8 cellular contexts compared by ENCODE assay signal in genomic region chr19:3699071-3699740, GRCh38. TPM values are rescaled to one million over a fixed set of nuclear protein-coding genes. Genes with fewer than 3 reads are reported as not detected.
DNase-seq lines count a peak whose midpoint lies in the region; ATAC-seq and TF ChIP-seq lines count a peak whose summit lies in the region.

No MANE protein-coding gene starts in this region.

- WGBS in gastroesophageal sphincter (ENCODE audit: low coverage in 1 of 2), 2 donors, result 0% methylated on average over 4 of the region's 31 CpGs; no CpG with 5 or more reads in 1 of the 2 donors

- H4K20me1 ChIP-seq in DOHH2 (ENCODE audit: control insufficient read depth, insufficient read depth, low read depth, low read length), result peaks cover 13% of the 10 kb centered on the region

- no peaks in the 10 kb centered on the region for H3K9me3 ChIP-seq in DOHH2 (ENCODE audit: control insufficient read depth, insufficient read depth, low read length)
- H3K9me3 ChIP-seq in gastroesophageal sphincter, result no peaks in the 10 kb centered on the region

- H3K27ac Mint-ChIP-seq in activated T-helper 1 cell treated with anti-CD3 and anti-CD28 coated beads, Interleukin-12 subunit alpha, Interleukin-12 subunit beta, Interleukin-2, Interleukin-4 antibody, amounts not matched to agents 30 ng/mL and 10 ng/mL and 1 ng/mL, durations not matched to agents 14 hours and 24 hours and 36 hours, result peak overlapping the region; percentile 70

- H3K36me3 ChIP-seq in DOHH2 (ENCODE audit: control insufficient read depth, low read length) (no peaks in the 10 kb centered on the region), gastroesophageal sphincter (peaks cover 0 to 14% of the 10 kb centered on the region in 2 donors)

- TF ChIP-seq EP300 in gastroesophageal sphincter (IDR thresholded peaks at IDR 0.05), result no peak

- no peaks in the 10 kb centered on the region for H3K27me3 ChIP-seq in DOHH2 (ENCODE audit: control insufficient read depth, low read length)
- H3K27me3 ChIP-seq in gastroesophageal sphincter, result no peaks in the 10 kb centered on the region

- H3F3A ChIP-seq in DOHH2 (ENCODE audit: control insufficient read depth, insufficient read depth), result no peaks in the 10 kb centered on the region

- H3K9me3 Mint-ChIP-seq in activated T-helper 1 cell treated with anti-CD3 and anti-CD28 coated beads, Interleukin-12 subunit alpha, Interleukin-12 subunit beta, Interleukin-2, Interleukin-4 antibody, amounts not matched to agents 30 ng/mL and 10 ng/mL and 1 ng/mL, durations not matched to agents 14 hours and 24 hours and 36 hours, result no peaks in the 10 kb centered on the region

- H3K4me1 ChIP-seq in DOHH2 (ENCODE audit: control insufficient read depth, low read length) (peaks cover 16% of the 10 kb centered on the region), gastroesophageal sphincter (peaks cover 0 to 54% (median 14%) of the 10 kb centered on the region in 3 donors)

- DNase-seq in KG1 (lab: John Stamatoyannopoulos, UW) (peak; percentile 37), occipital lobe (lab: John Stamatoyannopoulos, UW) (peak; percentile 70), NCI-H187 (lab: John Stamatoyannopoulos, UW) (no peak)
- no peak for DNase-seq in activated T-helper 1 cell treated with anti-CD3 and anti-CD28 coated beads, Interleukin-12 subunit alpha, Interleukin-12 subunit beta, Interleukin-2, Interleukin-4 antibody, amounts not matched to agents 30 ng/mL and 10 ng/mL and 1 ng/mL, durations not matched to agents 14 hours and 24 hours and 36 hours (ENCODE audit: low spot score)

- ATAC-seq in gastroesophageal sphincter (peak; percentile 54), HG02678 (IDR thresholded peaks at IDR 0.05; ENCODE audit: unreplicated experiment) (no peak), HG02938 (IDR thresholded peaks at IDR 0.05; ENCODE audit: unreplicated experiment) (no peak)

- peaks cover 5% of the 10 kb centered on the region for H3K4me1 Mint-ChIP-seq in activated T-helper 1 cell treated with anti-CD3 and anti-CD28 coated beads, Interleukin-12 subunit alpha, Interleukin-12 subunit beta, Interleukin-2, Interleukin-4 antibody, amounts not matched to agents 30 ng/mL and 10 ng/mL and 1 ng/mL, durations not matched to agents 14 hours and 24 hours and 36 hours (ENCODE audit: low read depth)

- H3K36me3 Mint-ChIP-seq in activated T-helper 1 cell treated with anti-CD3 and anti-CD28 coated beads, Interleukin-12 subunit alpha, Interleukin-12 subunit beta, Interleukin-2, Interleukin-4 antibody, amounts not matched to agents 30 ng/mL and 10 ng/mL and 1 ng/mL, durations not matched to agents 14 hours and 24 hours and 36 hours (ENCODE audit: low read depth), result no peaks in the 10 kb centered on the region

- TF ChIP-seq POLR2A in gastroesophageal sphincter (IDR thresholded peaks at IDR 0.05), result peak; percentile 45 to 48

- H3K27me3 Mint-ChIP-seq in activated T-helper 1 cell treated with anti-CD3 and anti-CD28 coated beads, Interleukin-12 subunit alpha, Interleukin-12 subunit beta, Interleukin-2, Interleukin-4 antibody, amounts not matched to agents 30 ng/mL and 10 ng/mL and 1 ng/mL, durations not matched to agents 14 hours and 24 hours and 36 hours (ENCODE audit: insufficient read depth), result no peaks in the 10 kb centered on the region

- H3K4me3 ChIP-seq in DOHH2 (ENCODE audit: low read length), result peak overlapping the region; percentile 72
- H3K4me3 ChIP-seq in gastroesophageal sphincter, result peak overlapping the region; percentile 50 to 97

- intact Hi-C loops in activated T-helper 1 cell treated with anti-CD3 and anti-CD28 coated beads, Interleukin-12 subunit alpha, Interleukin-12 subunit beta, Interleukin-2, Interleukin-4 antibody, amounts not matched to agents 30 ng/mL and 10 ng/mL and 1 ng/mL, durations not matched to agents 14 hours and 24 hours and 36 hours (cut with micrococcal nuclease), result no loop called here

- no peak for TF ChIP-seq CTCF in DOHH2 (IDR thresholded peaks at IDR 0.05; ENCODE audit: low read depth, low read length, poor library complexity, severe bottlenecking)
- no peak for TF ChIP-seq CTCF in gastroesophageal sphincter (IDR thresholded peaks at IDR 0.05)

- peak overlapping the region; percentile 91 for H3K4me3 Mint-ChIP-seq in activated T-helper 1 cell treated with anti-CD3 and anti-CD28 coated beads, Interleukin-12 subunit alpha, Interleukin-12 subunit beta, Interleukin-2, Interleukin-4 antibody, amounts not matched to agents 30 ng/mL and 10 ng/mL and 1 ng/mL, durations not matched to agents 14 hours and 24 hours and 36 hours

- no peaks in the 10 kb centered on the region for H3K9me2 ChIP-seq in DOHH2 (replicated peaks; ENCODE audit: control insufficient read depth, low read length)

- H3K27ac ChIP-seq in DOHH2 (ENCODE audit: low read depth, low read length) (no peak overlapping the region), gastroesophageal sphincter (peak overlapping the region; percentile 72 to 98 (median 92))

- H3K4me2 ChIP-seq in DOHH2 (ENCODE audit: low read length), result peak overlapping the region; percentile 71

- H3K79me2 ChIP-seq in DOHH2 (ENCODE audit: control insufficient read depth, low read length), result peaks cover 29% of the 10 kb centered on the region

RNA-seq across cellular contexts. Expression of gene PIP5K1C, which starts 1.1 kb away (rescaled TPM):
- 24.5 and 28.0 TPM in 2 replicates for total RNA-seq in activated T-helper 1 cell treated with anti-CD3 and anti-CD28 coated beads, Interleukin-12 subunit alpha, Interleukin-12 subunit beta, Interleukin-2, Interleukin-4 antibody, amounts not matched to agents 30 ng/mL and 10 ng/mL and 1 ng/mL, durations not matched to agents 14 hours and 24 hours and 36 hours
- 100 to 1,000 TPM in 1 of 4 donors, 10 to 100 TPM in 3; 50.8 to 165 (median 61.5) TPM for total RNA-seq in gastroesophageal sphincter
- 19.8 TPM for total RNA-seq in occipital lobe

RNA-seq across cellular contexts. Expression of gene TJP3, which starts 9.0 kb away (rescaled TPM):
- 0.08 TPM in 1 of 2 replicates, not detected in the other for total RNA-seq in activated T-helper 1 cell treated with anti-CD3 and anti-CD28 coated beads, Interleukin-12 subunit alpha, Interleukin-12 subunit beta, Interleukin-2, Interleukin-4 antibody, amounts not matched to agents 30 ng/mL and 10 ng/mL and 1 ng/mL, durations not matched to agents 14 hours and 24 hours and 36 hours
- total RNA-seq in gastroesophageal sphincter (1 to 10 TPM in 1 of 4 donors, under 1 TPM in 1, not detected in 2; 0.78 to 3.6 TPM), occipital lobe (not detected)

Comparison
In these comparisons a context has a peak if more than half of its experiments do, and no peak if none do; other contexts are left out.
1. DNase-seq: peak in KG1 (single experiment) and occipital lobe (single experiment); none in activated T-helper 1 cell treated with anti-CD3 and anti-CD28 coated beads, Interleukin-12 subunit alpha, Interleukin-12 subunit beta, Interleukin-2, Interleukin-4 antibody, amounts not matched to agents 30 ng/mL and 10 ng/mL and 1 ng/mL, durations not matched to agents 14 hours and 24 hours and 36 hours (single experiment) and NCI-H187 (0 of 2).